8 cellular contexts compared by ENCODE assay signal in genomic region chr3:134357914-134358811, GRCh38. TPM values are rescaled to one million over a fixed set of nuclear protein-coding genes. Genes with fewer than 3 reads are reported as not detected.
DNase-seq lines count a peak whose midpoint lies in the region; ATAC-seq and TF ChIP-seq lines count a peak whose summit lies in the region.

No MANE protein-coding gene starts in this region.

- H3K9me3 Mint-ChIP-seq in endothelial cell (ENCODE audit: unreplicated experiment) (no peaks in the 10 kb centered on the region), nephron (no peaks in the 10 kb centered on the region)

- ATAC-seq in HG03378 (IDR thresholded peaks at IDR 0.05; ENCODE audit: unreplicated experiment), result no peak
- ATAC-seq in GM18519 (IDR thresholded peaks at IDR 0.05; ENCODE audit: low FRiP score, unreplicated experiment), result no peak

- H3K27me3 Mint-ChIP-seq in endothelial cell (ENCODE audit: unreplicated experiment) (peaks cover 14% of the 10 kb centered on the region), nephron (ENCODE audit: low read depth) (no peaks in the 10 kb centered on the region)

- TF ChIP-seq CTCF in endothelial cell (IDR thresholded peaks at IDR 0.05; ENCODE audit: unreplicated experiment), result peak; percentile 29
- TF ChIP-seq CTCF in nephron (IDR thresholded peaks at IDR 0.05; ENCODE audit: unreplicated experiment in 3 of 3), result no peak

- peaks cover 3% of the 10 kb centered on the region for H3K4me1 Mint-ChIP-seq in endothelial cell (ENCODE audit: unreplicated experiment)
- H3K4me1 Mint-ChIP-seq in nephron, result peaks cover 77% of the 10 kb centered on the region

- H3K4me1 ChIP-seq in NT2/D1 (ENCODE audit: insufficient read depth, insufficient read length), result peaks cover 46% of the 10 kb centered on the region

- H3K36me3 Mint-ChIP-seq in endothelial cell (ENCODE audit: low read depth, unreplicated experiment) (peaks cover 40% of the 10 kb centered on the region), nephron (ENCODE audit: low read depth) (peaks cover 82% of the 10 kb centered on the region)

- H3K9ac ChIP-seq in NT2/D1 (ENCODE audit: insufficient read length, low read depth), result peak overlapping the region; percentile 53

- peaks cover 97% of the 10 kb centered on the region for H3K36me3 ChIP-seq in NT2/D1 (ENCODE audit: insufficient read depth, insufficient read length, low read length)

- DNase-seq in activated CD4-positive, alpha-beta T cell treated with anti-CD3 and anti-CD28 coated beads, Interleukin-2, amount 50 U/mL, for 1 hour, result peak; percentile 5
- no peak for DNase-seq in activated CD4-positive, alpha-beta T cell treated with anti-CD3 and anti-CD28 coated beads for 48 hours
- DNase-seq in NT2/D1 (ENCODE audit: low read depth, low spot score), result peak; percentile 93
- no peak for DNase-seq in endothelial cell (ENCODE audit: low spot score)
- DNase-seq in activated T-cell treated with anti-CD3 and anti-CD28 coated beads, Interleukin-2, amount 50 U/mL, for 48 hours, result no peak

- H3K27me3 ChIP-seq in NT2/D1 (ENCODE audit: insufficient read depth, insufficient read length), result no peaks in the 10 kb centered on the region

- peak overlapping the region; percentile 3 for H3K4me3 ChIP-seq in NT2/D1 (ENCODE audit: insufficient read length, low read depth)

- H3K4me3 Mint-ChIP-seq in endothelial cell (ENCODE audit: unreplicated experiment), result peak overlapping the region; percentile 73
- H3K4me3 Mint-ChIP-seq in nephron, result peak overlapping the region; percentile 41 to 65 (median 63)

- H3K27ac Mint-ChIP-seq in endothelial cell (ENCODE audit: unreplicated experiment) (peak overlapping the region; percentile 81), nephron (peak overlapping the region; percentile 93 to 98 (median 93))

- H3K9me3 ChIP-seq in NT2/D1 (ENCODE audit: insufficient read depth, low read length), result no peaks in the 10 kb centered on the region

RNA-seq across cellular contexts. Expression of gene AMOTL2, which starts 16.1 kb away (rescaled TPM):
- 46.5 TPM for total RNA-seq in endothelial cell (ENCODE audit: unreplicated experiment)

Comparison
In these comparisons a context has a peak if more than half of its experiments do, and no peak if none do; other contexts are left out.
1. DNase-seq: peak in activated CD4-positive, alpha-beta T cell treated with anti-CD3 and anti-CD28 coated beads, Interleukin-2, amount 50 U/mL, for 1 hour (single experiment) and NT2/D1 (single experiment); none in activated CD4-positive, alpha-beta T cell treated with anti-CD3 and anti-CD28 coated beads for 48 hours (single experiment), endothelial cell (single experiment) and activated T-cell treated with anti-CD3 and anti-CD28 coated beads, Interleukin-2, amount 50 U/mL, for 48 hours (0 of 2).